1 cellular context compared by ENCODE assay signal in genomic region chr22:37802310-37803194, GRCh38.
TF ChIP-seq lines count a peak whose summit lies in the region.

No MANE protein-coding gene starts in this region.

TF ChIP-seq in endothelial cell of umbilical vein, 7 proteins besides CTCF, POLR2A, EP300 and RAD21:
- TF ChIP-seq MAX (IDR thresholded peaks at IDR 0.05; ENCODE audit: insufficient read depth, insufficient read length), result no peak
- no peak for TF ChIP-seq JUN (IDR thresholded peaks at IDR 0.05; ENCODE audit: borderline replicate concordance, insufficient read depth, insufficient read length, low read depth)
- TF ChIP-seq GATA2 (IDR thresholded peaks at IDR 0.05; ENCODE audit: insufficient read depth, insufficient read length, low read depth, low read length), result no peak
- TF ChIP-seq POLR2AphosphoS5 (IDR thresholded peaks at IDR 0.05; ENCODE audit: insufficient read depth, low read depth, low read length), result no peak
- TF ChIP-seq MYC (IDR thresholded peaks at IDR 0.05; ENCODE audit: low read depth, low read length), result no peak
- TF ChIP-seq FOS (IDR thresholded peaks at IDR 0.05; ENCODE audit: borderline replicate concordance, insufficient read depth, low read length), result no peak
- TF ChIP-seq EZH2 (IDR thresholded peaks at IDR 0.05; ENCODE audit: borderline replicate concordance, low read depth, low read length, severe bottlenecking), result no peak
